Comparison of ENCODE assay signal across 23 cellular contexts in the genomic region with DNA sequence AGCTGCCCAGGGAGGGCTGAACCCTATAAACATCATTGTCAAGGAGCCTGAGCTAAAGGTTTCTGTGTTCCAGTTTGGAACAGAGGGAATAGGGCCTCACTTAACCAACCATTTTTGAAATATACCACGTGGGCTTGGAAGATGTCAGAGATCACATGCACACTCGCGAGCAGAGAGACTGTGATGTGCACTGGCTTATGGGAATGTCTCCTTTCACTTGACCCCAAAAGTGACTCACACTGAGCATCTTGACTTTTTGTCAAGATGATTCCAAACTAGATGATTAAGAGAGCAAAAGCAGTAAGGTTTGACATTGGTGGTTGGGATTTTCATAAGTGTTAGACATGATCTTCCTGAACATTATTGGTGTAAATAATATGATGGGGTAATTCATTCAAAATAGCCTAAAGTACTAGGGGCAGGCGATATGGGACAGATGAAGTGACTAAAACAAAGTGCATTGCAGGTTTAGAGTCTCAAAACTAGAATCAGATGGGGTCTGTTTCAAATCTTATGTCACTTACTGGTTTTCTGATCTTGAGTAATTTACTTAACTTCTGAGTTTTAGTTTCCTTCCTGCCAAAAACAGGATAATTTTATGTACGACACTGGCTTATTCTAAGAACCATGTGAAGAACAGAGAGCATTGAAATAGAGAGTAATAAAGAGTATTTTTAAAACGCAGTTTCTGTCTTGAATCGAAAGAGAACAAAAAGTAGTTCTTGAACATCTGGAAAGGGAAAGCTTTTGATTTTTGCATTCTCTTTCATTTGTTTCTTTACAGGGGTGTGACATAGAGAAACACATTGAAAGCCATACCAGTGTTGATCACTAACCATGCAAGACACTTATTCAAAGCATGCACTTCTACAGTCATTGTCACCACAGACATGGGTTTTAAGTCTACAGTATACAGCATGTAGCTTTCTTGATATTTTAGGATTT.
A peak's percentile ranks its signal among the peaks of the same experiment; 100 is the strongest.
DNase-seq lines count a peak whose midpoint lies in the region; ATAC-seq and TF ChIP-seq lines count a peak whose summit lies in the region.
"Had no signal": no experiment of that assay in that cellular context is flagged by ENCODE, and none has a peak within 500 bp of the region (broad histone marks: within the 10 kb centered on the region; RNA-seq: fewer than 3 reads in every experiment).

No MANE protein-coding gene starts in this region.

- H3K27ac ChIP-seq in Karpas-422 (ENCODE audit: low read length): no peak overlapping the region
- no peak overlapping the region for H3K27ac ChIP-seq in effector memory CD4-positive, alpha-beta T cell (ENCODE audit: insufficient read depth, low read length, poor library complexity, severe bottlenecking)
- H3K27ac ChIP-seq: A549, breast epithelium, KMS-11, neutrophil had no signal

- no peak overlapping the region for H3K4me3 ChIP-seq in Karpas-422 (ENCODE audit: low read length)
- H3K4me3 ChIP-seq in effector memory CD4-positive, alpha-beta T cell (ENCODE audit: insufficient read depth, low read depth, low read length, poor library complexity, severe bottlenecking): no peak overlapping the region
- H3K4me3 ChIP-seq: A549, breast epithelium had no signal

- ATAC-seq in GM21360 (IDR thresholded peaks at IDR 0.05; ENCODE audit: unreplicated experiment) (peak; percentile 73), HG02610 (IDR thresholded peaks at IDR 0.05; ENCODE audit: unreplicated experiment) (peak; percentile 60), HG03175 (IDR thresholded peaks at IDR 0.05; ENCODE audit: unreplicated experiment) (no peak)
- ATAC-seq: A549; CD8-positive, alpha-beta T cell; T-cell had no signal

- TF ChIP-seq CTCF in GM13977 (IDR thresholded peaks at IDR 0.05; ENCODE audit: extremely low read depth, insufficient read depth, missing control alignments): no peak

- no peaks in the 10 kb centered on the region for H4K20me1 ChIP-seq in Karpas-422 (ENCODE audit: insufficient read depth, low read depth, low read length)

- peaks cover 2% of the 10 kb centered on the region; the same call in 1 of the 2 replicates for H3K27me3 ChIP-seq in Karpas-422 (ENCODE audit: low read length)
- no peaks in the 10 kb centered on the region for H3K27me3 ChIP-seq in effector memory CD4-positive, alpha-beta T cell (replicated peaks; ENCODE audit: control insufficient read depth, insufficient read depth, low read length, poor library complexity, severe bottlenecking)
- H3K27me3 ChIP-seq: breast epithelium, neutrophil had no signal

- H3K9ac ChIP-seq in Karpas-422 (ENCODE audit: low read length): no peak overlapping the region
- H3K9ac ChIP-seq: KMS-11 had no signal

- in situ Hi-C loops in GM13977 (cut with MboI; ENCODE audit: low pct_unique_long_range_greater_than_20kb, low sequenced_read_pairs, unreplicated experiment): no loop called here

- no peaks in the 10 kb centered on the region for H3K9me2 ChIP-seq in Karpas-422 (replicated peaks; ENCODE audit: insufficient read depth, low read length)

- H3K4me2 ChIP-seq in Karpas-422 (ENCODE audit: low read depth, low read length, poor library complexity, severe bottlenecking): no peak overlapping the region
- H3K4me2 ChIP-seq: A549, KMS-11 had no signal

- H3K4me1 ChIP-seq in Karpas-422 (ENCODE audit: low read length): no peaks in the 10 kb centered on the region
- H3K4me1 ChIP-seq in effector memory CD4-positive, alpha-beta T cell (ENCODE audit: control insufficient read depth, insufficient read depth, low read length, poor library complexity, severe bottlenecking): no peaks in the 10 kb centered on the region
- H3K4me1 ChIP-seq: A549, breast epithelium had no signal

- H3K79me2 ChIP-seq in Karpas-422 (ENCODE audit: low read length): no peaks in the 10 kb centered on the region

- H3K36me3 ChIP-seq in Karpas-422 (ENCODE audit: insufficient read depth, low read length): no peaks in the 10 kb centered on the region
- no peaks in the 10 kb centered on the region for H3K36me3 ChIP-seq in effector memory CD4-positive, alpha-beta T cell (ENCODE audit: control insufficient read depth, insufficient read depth, low read length)
- H3K36me3 ChIP-seq: breast epithelium, neutrophil had no signal

- no peak overlapping the region for H2AFZ ChIP-seq in Karpas-422 (ENCODE audit: low read length)

- DNase-seq in GM13977 (ENCODE audit: low spot score) (peak; percentile 22), Karpas-422 (peak; percentile 11), SW480 (ENCODE audit: low spot score) (no peak)
- DNase-seq in effector memory CD4-positive, alpha-beta T cell: no peak
- no peak for DNase-seq in activated T-cell treated with anti-CD3 and anti-CD28 coated beads, Interleukin-2, amount 50 U/mL, for 1 hour
- DNase-seq: activated CD4-positive, CD25-positive, alpha-beta regulatory T cell treated with anti-CD3 and anti-CD28 coated beads, Interleukin-2, amount 50 U/mL, for 72 hours; activated naive CD4-positive, alpha-beta T cell treated with anti-CD3 and anti-CD28 coated beads for 36 hours; amniotic stem cell; CD8-positive, alpha-beta T cell; DMS 273 treated with DMSO at 0.1 percent for 48 hours; effector CD8-positive, alpha-beta T cell; foreskin melanocyte; GOT3; NCI-H146; NCI-H524; T-cell had no signal

- peaks cover 8% of the 10 kb centered on the region for H3K9me3 ChIP-seq in Karpas-422 (ENCODE audit: low read length)
- no peaks in the 10 kb centered on the region for H3K9me3 ChIP-seq in effector memory CD4-positive, alpha-beta T cell (ENCODE audit: control insufficient read depth, low read length)
- H3K9me3 ChIP-seq: neutrophil had no signal

Comparison
In these comparisons a context has a peak if more than half of its experiments do, and no peak if none do; other contexts are left out.
1. DNase-seq: peak in GM13977 (single experiment) and Karpas-422 (single experiment); none in effector memory CD4-positive, alpha-beta T cell (0 of 3), activated T-cell treated with anti-CD3 and anti-CD28 coated beads, Interleukin-2, amount 50 U/mL, for 1 hour (single experiment) and SW480 (single experiment).